8 cellular contexts compared by ENCODE assay signal in genomic region chr12:58346032-58346632, GRCh38.
DNase-seq lines count a peak whose midpoint lies in the region; ATAC-seq, FAIRE-seq and TF ChIP-seq lines count a peak whose summit lies in the region.

No MANE protein-coding gene starts in this region.

- no peak overlapping the region for H2AFZ ChIP-seq in SU-DHL-6 (ENCODE audit: low read depth, low read length, severe bottlenecking)

- H3K79me2 ChIP-seq in SU-DHL-6 (ENCODE audit: insufficient read depth, low read length), result no peaks in the 10 kb centered on the region

- H3K4me2 ChIP-seq in SU-DHL-6 (ENCODE audit: low read depth, low read length, poor library complexity, severe bottlenecking), result no peak overlapping the region

- H3K36me3 Mint-ChIP-seq in T-cell, result no peaks in the 10 kb centered on the region

- 41% methylated on average over 7 of the region's 7 CpGs for WGBS in sigmoid colon, 2 donors

- no peak for TF ChIP-seq EP300 in sigmoid colon (IDR thresholded peaks at IDR 0.05)

- no peak overlapping the region for H3K27ac Mint-ChIP-seq in T-cell

- H3K4me3 Mint-ChIP-seq in T-cell, result no peak overlapping the region

- TF ChIP-seq POLR2A in NB4 (IDR thresholded peaks at IDR 0.05; ENCODE audit: extremely low read depth, insufficient read length) (no peak), sigmoid colon (IDR thresholded peaks at IDR 0.05) (no peak)

- no peaks in the 10 kb centered on the region for H3K9me3 Mint-ChIP-seq in T-cell

- TF ChIP-seq CTCF in NB4 (IDR thresholded peaks at IDR 0.05; ENCODE audit: low read depth, low read length) (peak; percentile 77), SU-DHL-6 (IDR thresholded peaks at IDR 0.05; ENCODE audit: insufficient read depth, low read length, poor library complexity, severe bottlenecking) (peak; percentile 65), foreskin fibroblast (IDR thresholded peaks at IDR 0.05; ENCODE audit: low read depth, low read length) (peak; percentile 59), sigmoid colon (IDR thresholded peaks at IDR 0.05) (peak; percentile 38 to 77 (median 61))

- CTCF ChIA-PET in T-cell (lab: Charles Lee), result interaction anchor here in 1 of 2 donors (1.1 kb wide), 1 partner anchor 98 kb away, joined by 5 read pairs; no protein-coding TSS in a partner anchor

- ATAC-seq in GM21786 (IDR thresholded peaks at IDR 0.05; ENCODE audit: unreplicated experiment) (peak; percentile 60), T-cell (replicated peaks in 1 of 4) (no peak)

- H3K4me1 Mint-ChIP-seq in T-cell, result peaks cover 0 to 2% (median 0%) of the 10 kb centered on the region in 3 donors

- POLR2A ChIA-PET in T-cell (lab: Charles Lee), result no interaction called here

- H3K9ac ChIP-seq in SU-DHL-6 (ENCODE audit: low read length), result no peak overlapping the region

- H3K27me3 ChIP-seq in SU-DHL-6 (ENCODE audit: low read length) (no peaks in the 10 kb centered on the region), sigmoid colon (no peaks in the 10 kb centered on the region)

- no peaks in the 10 kb centered on the region for H3K4me1 ChIP-seq in sigmoid colon

- H3K4me3 ChIP-seq in NB4 (ENCODE audit: low read depth, low read length) (no peak overlapping the region), SU-DHL-6 (ENCODE audit: insufficient read depth, low read length, poor library complexity, severe bottlenecking) (no peak overlapping the region), foreskin fibroblast (ENCODE audit: low read depth in 1 of 2, low read length in 2 of 2) (no peak overlapping the region), sigmoid colon (no peak overlapping the region)

- peak; percentile 43 for DNase-seq in NB4 (ENCODE audit: low read depth)
- DNase-seq in foreskin fibroblast, result peak; percentile 41 to 78
- no peak for DNase-seq in sigmoid colon
- no peak for DNase-seq in activated CD4-positive, CD25-positive, alpha-beta regulatory T cell treated with anti-CD3 and anti-CD28 coated beads, Interleukin-2, amount 50 U/mL, for 72 hours
- DNase-seq in T-cell, result no peak

- H3K9me3 ChIP-seq in SU-DHL-6 (ENCODE audit: insufficient read depth, low read length) (no peaks in the 10 kb centered on the region), sigmoid colon (no peaks in the 10 kb centered on the region)

- no peaks in the 10 kb centered on the region for H4K20me1 ChIP-seq in SU-DHL-6 (ENCODE audit: low read depth, low read length)

- intact Hi-C loops in sigmoid colon (cut with DNase I), result loop anchor here (10.0 kb wide), 3 partner anchors 189 to 809 kb away; no protein-coding TSS in a partner anchor

- H3K36me3 ChIP-seq in SU-DHL-6 (ENCODE audit: low read length) (no peaks in the 10 kb centered on the region), sigmoid colon (no peaks in the 10 kb centered on the region)

- no peaks in the 10 kb centered on the region for H3K9me2 ChIP-seq in SU-DHL-6 (replicated peaks; ENCODE audit: insufficient read depth, low read length)

- H3K27me3 Mint-ChIP-seq in T-cell, result peaks cover 14 to 30% of the 10 kb centered on the region in 2 donors

- no peaks in the 10 kb centered on the region for H3F3A ChIP-seq in SU-DHL-6 (ENCODE audit: insufficient read depth)

- FAIRE-seq in G401.6 (lab: Jason Lieb, UNC), result peak; percentile 95

- H3K27ac ChIP-seq in SU-DHL-6 (ENCODE audit: low read depth, low read length), result no peak overlapping the region
- H3K27ac ChIP-seq in sigmoid colon, result no peak overlapping the region

Comparison
In these comparisons a context has a peak if more than half of its experiments do, and no peak if none do; other contexts are left out.
1. DNase-seq: peak in NB4 (single experiment) and foreskin fibroblast (2 of 2); none in sigmoid colon (single experiment), activated CD4-positive, CD25-positive, alpha-beta regulatory T cell treated with anti-CD3 and anti-CD28 coated beads, Interleukin-2, amount 50 U/mL, for 72 hours (single experiment) and T-cell (0 of 34).
2. Peak in every context shown above with its lines, with median percentiles within 50 percentile points of each other: CTCF ChIP-seq.